8 cellular contexts compared by ENCODE assay signal in genomic region chr20:50153500-50154377, GRCh38. TPM values are rescaled to one million over a fixed set of nuclear protein-coding genes. Genes with fewer than 3 reads are reported as not detected.
DNase-seq lines count a peak whose midpoint lies in the region; ATAC-seq and TF ChIP-seq lines count a peak whose summit lies in the region.

Gene PEDS1, minus strand, starts transcription at chr20:50153723. Its CDS starts 86 bp downstream, at chr20:50153637.

- intact Hi-C loops in lower lobe of right lung (cut with DNase I): no loop called here

- peak within 1 kb of the TSS; percentile 81 for H3K4me3 Mint-ChIP-seq in activated CD4-positive, alpha-beta memory T cell treated with anti-CD3 and anti-CD28 coated beads, Interleukin-2, amount 10 ng/mL, durations not matched to agents 7 days and 5 days

- H3K27me3 Mint-ChIP-seq in activated CD4-positive, alpha-beta memory T cell treated with anti-CD3 and anti-CD28 coated beads, Interleukin-2, amount 10 ng/mL, durations not matched to agents 7 days and 5 days: no peaks in the 10 kb centered on the region

- H3K36me3 Mint-ChIP-seq in activated CD4-positive, alpha-beta memory T cell treated with anti-CD3 and anti-CD28 coated beads, Interleukin-2, amount 10 ng/mL, durations not matched to agents 7 days and 5 days (ENCODE audit: low read depth): peaks cover 29% of the 10 kb centered on the region

- H4K20me1 ChIP-seq in BLaER1 treated with 17β-estradiol and CSF1 and Interleukin-3, amounts not matched to agents 10 nM and 100 nM: peaks cover 0 to 46% (median 30%) of the 10 kb centered on the region in 11 experiments; a peak in 14 of 22 replicates

- CTCF ChIA-PET in activated CD4-positive, alpha-beta memory T cell treated with anti-CD3 and anti-CD28 coated beads, Interleukin-2, amount 10 ng/mL, durations not matched to agents 7 days and 5 days (lab: Charles Lee): interaction anchor here (0.6 to 5.1 kb wide), 17 partner anchors 10 to 330 kb away, joined by 3 to 55 read pairs (median 7); partner anchors contain the start of genes RNF114 and UBE2V1

- peak within 1 kb of the TSS; percentile 78 for H3K27ac Mint-ChIP-seq in activated CD4-positive, alpha-beta memory T cell treated with anti-CD3 and anti-CD28 coated beads, Interleukin-2, amount 10 ng/mL, durations not matched to agents 7 days and 5 days

- H3K27me3 ChIP-seq in BLaER1 treated with 17β-estradiol and CSF1 and Interleukin-3, amounts not matched to agents 10 nM and 100 nM: no peaks in the 10 kb centered on the region
- H3K27me3 ChIP-seq in duodenal mucosa (ENCODE audit: control insufficient read depth in 1 of 2, insufficient read depth in 2 of 2, low read length in 2 of 2) (no peaks in the 10 kb centered on the region), lower lobe of right lung (ENCODE audit: low read depth) (no peaks in the 10 kb centered on the region)

- peaks cover 48% of the 10 kb centered on the region for H3K4me1 Mint-ChIP-seq in activated CD4-positive, alpha-beta memory T cell treated with anti-CD3 and anti-CD28 coated beads, Interleukin-2, amount 10 ng/mL, durations not matched to agents 7 days and 5 days

- H3K9me3 Mint-ChIP-seq in activated CD4-positive, alpha-beta memory T cell treated with anti-CD3 and anti-CD28 coated beads, Interleukin-2, amount 10 ng/mL, durations not matched to agents 7 days and 5 days: no peaks in the 10 kb centered on the region

- H3K4me2 ChIP-seq in BLaER1 treated with 17β-estradiol and CSF1 and Interleukin-3, amounts not matched to agents 10 nM and 100 nM: peak within 1 kb of the TSS; percentile 94 to 100 (median 98)

- H3K9ac ChIP-seq in BLaER1 treated with 17β-estradiol and CSF1 and Interleukin-3, amounts not matched to agents 10 nM and 100 nM: peak within 1 kb of the TSS; percentile 91 to 98 (median 95)
- H3K9ac ChIP-seq in duodenal mucosa (ENCODE audit: low read depth in 1 of 2, low read length in 2 of 2): peak within 1 kb of the TSS; percentile 82 to 94

- peaks cover 2 to 28% (median 20%) of the 10 kb centered on the region in 11 experiments; a peak in 18 of 22 replicates for H3K36me3 ChIP-seq in BLaER1 treated with 17β-estradiol and CSF1 and Interleukin-3, amounts not matched to agents 10 nM and 100 nM
- H3K36me3 ChIP-seq in duodenal mucosa (ENCODE audit: control insufficient read depth in 1 of 2, insufficient read depth in 2 of 2, low read length in 2 of 2): peaks cover 0 to under 1% of the 10 kb centered on the region in 2 donors
- H3K36me3 ChIP-seq in lower lobe of right lung: peaks cover 1% of the 10 kb centered on the region

- DNase-seq in NCI-H82 (lab: John Stamatoyannopoulos, UW): peak; percentile 92
- peak; percentile 88 for DNase-seq in activated CD4-positive, alpha-beta memory T cell treated with anti-CD3 and anti-CD28 coated beads, Interleukin-2, amount 10 ng/mL, durations not matched to agents 7 days and 5 days
- DNase-seq in lower lobe of right lung: peak; percentile 95
- peak; percentile 63 to 84 (median 70) for DNase-seq in stimulated activated CD4-positive, alpha-beta T cell treated with anti-CD3 and anti-CD28 coated beads, TNF-alpha, amount 100 ng/mL, for 24 hours (ENCODE audit: low read depth in 3 of 3)

- peak within 1 kb of the TSS; percentile 77 to 100 (median 94) for H3K4me3 ChIP-seq in BLaER1 treated with 17β-estradiol and CSF1 and Interleukin-3, amounts not matched to agents 10 nM and 100 nM
- H3K4me3 ChIP-seq in duodenal mucosa (ENCODE audit: low read depth in 1 of 2, low read length in 2 of 2) (peak within 1 kb of the TSS; percentile 83 to 87), lower lobe of right lung (peak within 1 kb of the TSS; percentile 97)

- ATAC-seq in GM19328 (IDR thresholded peaks at IDR 0.05; ENCODE audit: unreplicated experiment) (peak; percentile 94), HG03520 (IDR thresholded peaks at IDR 0.05; ENCODE audit: unreplicated experiment) (peak; percentile 88), lower lobe of right lung (peak; percentile 93 to 96)

- no peak for TF ChIP-seq CTCF in lower lobe of right lung (IDR thresholded peaks at IDR 0.05)

- H3K4me1 ChIP-seq in BLaER1 treated with 17β-estradiol and CSF1 and Interleukin-3, amounts not matched to agents 10 nM and 100 nM: peaks cover 36 to 53% (median 50%) of the 10 kb centered on the region in 10 experiments
- H3K4me1 ChIP-seq in duodenal mucosa (ENCODE audit: control insufficient read depth in 1 of 2, insufficient read depth in 2 of 2, low read length in 2 of 2): peaks cover 40 to 44% of the 10 kb centered on the region in 2 donors
- H3K4me1 ChIP-seq in lower lobe of right lung: peaks cover 45% of the 10 kb centered on the region

- POLR2A ChIA-PET in activated CD4-positive, alpha-beta memory T cell treated with anti-CD3 and anti-CD28 coated beads, Interleukin-2, amount 10 ng/mL, durations not matched to agents 7 days and 5 days (lab: Charles Lee): interaction anchor here (0.6 to 4.5 kb wide), 16 partner anchors 9 to 330 kb away, joined by 3 to 73 read pairs (median 8); partner anchors contain the start of gene UBE2V1

- H3K9me3 ChIP-seq in BLaER1 treated with 17β-estradiol and CSF1 and Interleukin-3, amounts not matched to agents 10 nM and 100 nM (replicated peaks in 1 of 11): no peaks in the 10 kb centered on the region
- H3K9me3 ChIP-seq in duodenal mucosa (ENCODE audit: control insufficient read depth in 1 of 2, low read length in 2 of 2): no peaks in the 10 kb centered on the region
- H3K9me3 ChIP-seq in lower lobe of right lung: no peaks in the 10 kb centered on the region

- H3K27ac ChIP-seq in BLaER1 treated with 17β-estradiol and CSF1 and Interleukin-3, amounts not matched to agents 10 nM and 100 nM: peak within 1 kb of the TSS; percentile 86 to 96 (median 91)
- H3K27ac ChIP-seq in duodenal mucosa (ENCODE audit: low read depth, low read length) (peak within 1 kb of the TSS; percentile 84), lower lobe of right lung (peak within 1 kb of the TSS; percentile 97)

RNA-seq across cellular contexts. Expression of gene PEDS1, which starts in this region (rescaled TPM):
- total RNA-seq in activated CD4-positive, alpha-beta memory T cell treated with anti-CD3 and anti-CD28 coated beads, Interleukin-2, amount 10 ng/mL, durations not matched to agents 7 days and 5 days: 10 to 100 TPM; 30.3 to 32.3 TPM
- 27.8 TPM for total RNA-seq in lower lobe of right lung

Comparison
In these comparisons a context has a peak if more than half of its experiments do, and no peak if none do; other contexts are left out.
1. Peak in every context shown above with its lines: DNase-seq, ATAC-seq, H3K4me3 ChIP-seq and H3K27ac ChIP-seq.